Comparison of ENCODE assay signal across 12 cellular contexts in the genomic region with DNA sequence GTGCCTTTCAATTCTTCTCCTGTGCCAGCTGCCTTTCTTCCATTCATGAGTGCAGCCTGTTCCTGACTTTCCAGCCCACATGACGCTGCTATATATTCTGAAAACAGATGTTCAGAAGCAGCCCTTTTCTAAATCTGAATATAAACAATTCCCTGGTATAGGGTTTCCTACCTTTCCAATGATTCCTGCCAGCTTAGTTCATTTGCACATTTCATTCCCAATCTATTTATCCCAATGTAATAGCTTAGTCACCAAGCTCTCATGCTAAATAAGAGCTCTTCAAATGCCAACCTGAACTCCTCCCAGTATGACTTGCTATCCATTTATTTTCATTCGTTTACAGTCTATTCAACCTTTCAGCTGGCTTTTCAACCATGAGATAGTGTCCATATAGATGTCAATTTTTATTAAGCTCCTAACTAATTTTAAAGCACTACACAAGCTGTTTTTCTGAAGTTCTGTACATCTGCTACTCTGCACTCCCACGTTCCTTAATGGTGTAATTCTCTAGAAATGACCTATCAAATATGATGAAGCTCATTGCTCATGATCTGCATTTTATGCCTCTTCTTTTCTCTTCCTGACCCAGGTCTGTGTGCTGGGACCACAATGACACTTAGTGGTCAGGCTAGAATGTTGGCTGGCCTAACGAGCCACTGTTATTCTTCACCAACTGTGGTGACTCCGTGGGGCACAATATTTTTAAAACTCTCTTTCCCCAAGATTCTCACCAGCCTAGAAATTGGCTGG.
DNase-seq lines count a peak whose midpoint lies in the region; ATAC-seq and TF ChIP-seq lines count a peak whose summit lies in the region.
"Had no signal": no experiment of that assay in that cellular context is flagged by ENCODE, and none has a peak within 500 bp of the region (broad histone marks: within the 10 kb centered on the region; RNA-seq: fewer than 3 reads in every experiment).

No MANE protein-coding gene starts in this region.

- POLR2A ChIA-PET in MCF 10A (lab: Yijun Ruan, JAX) = interaction anchor here (0.6 to 1.5 kb wide), 6 partner anchors 10 to 692 kb away, joined by 3 to 5 read pairs (median 4); no protein-coding TSS in a partner anchor

- H3K27ac Mint-ChIP-seq in MCF 10A (ENCODE audit: low read depth, unreplicated experiment) (peak overlapping the region; percentile 61), type B pancreatic cell (no peak overlapping the region)

- H3K36me3 Mint-ChIP-seq in MCF 10A (ENCODE audit: insufficient read depth, unreplicated experiment) = peaks cover 10% of the 10 kb centered on the region
- no peaks in the 10 kb centered on the region for H3K36me3 Mint-ChIP-seq in type B pancreatic cell

- CTCF ChIA-PET in MCF 10A (lab: Yijun Ruan, JAX) = interaction anchor here (0.6 to 1.3 kb wide), 3 partner anchors 8 to 497 kb away, joined by 3 to 4 read pairs (median 3); no protein-coding TSS in a partner anchor

- H3K36me3 ChIP-seq in breast epithelium = no peaks in the 10 kb centered on the region
- H3K36me3 ChIP-seq in right lobe of liver = no peaks in the 10 kb centered on the region

- WGBS in right lobe of liver (ENCODE audit: insufficient coverage, low coverage, low lambda C conversion rate, missing lambda C conversion rate) = 88% methylated on average over 5 of the region's 5 CpGs

- peaks cover 5% of the 10 kb centered on the region for H3K9me3 Mint-ChIP-seq in MCF 10A (ENCODE audit: unreplicated experiment)
- no peaks in the 10 kb centered on the region for H3K9me3 Mint-ChIP-seq in type B pancreatic cell

- TF ChIP-seq CTCF in MCF 10A (IDR thresholded peaks at IDR 0.05; ENCODE audit: unreplicated experiment) = no peak
- no peak for TF ChIP-seq CTCF in breast epithelium (IDR thresholded peaks at IDR 0.05)
- TF ChIP-seq CTCF in epithelial cell of esophagus (IDR thresholded peaks at IDR 0.05; ENCODE audit: insufficient read depth, low read depth, low read length, missing control alignments) = no peak
- TF ChIP-seq CTCF in type B pancreatic cell (conservative IDR thresholded peaks at IDR 0.05) = no peak
- TF ChIP-seq CTCF in right lobe of liver (IDR thresholded peaks at IDR 0.05) = no peak

- peaks cover 31% of the 10 kb centered on the region for H3K4me1 Mint-ChIP-seq in MCF 10A (ENCODE audit: insufficient read depth, unreplicated experiment)
- H3K4me1 Mint-ChIP-seq in type B pancreatic cell (ENCODE audit: unreplicated experiment) = peaks cover 10% of the 10 kb centered on the region

- intact Hi-C loops in MCF 10A (cut with micrococcal nuclease) = no loop called here
- intact Hi-C loops in breast epithelium (cut with DNase I; ENCODE audit: low total_unique reads) = no loop called here
- intact Hi-C loops in right lobe of liver (cut with DNase I) = no loop called here

- DNase-seq in MCF 10A (ENCODE audit: unreplicated experiment) = peak; percentile 51
- no peak for DNase-seq in breast epithelium (ENCODE audit: low spot score in 2 of 2)
- peak; percentile 25 for DNase-seq in NCI-H226
- peak; percentile 44 for DNase-seq in epithelial cell of esophagus (ENCODE audit: low read depth)
- DNase-seq in type B pancreatic cell (ENCODE audit: extremely low spot score, unreplicated experiment) = no peak
- no peak for DNase-seq in right lobe of liver
- DNase-seq in left lobe of liver (ENCODE audit: low spot score) = no peak
- DNase-seq in HuH-7.5 (ENCODE audit: low spot score) = no peak
- DNase-seq: ACHN; activated CD8-positive, alpha-beta memory T cell treated with anti-CD3 and anti-CD28 coated beads for 24 hours; aorta had no signal

- no peaks in the 10 kb centered on the region for H3K27me3 Mint-ChIP-seq in MCF 10A (ENCODE audit: insufficient read depth, unreplicated experiment)
- no peaks in the 10 kb centered on the region for H3K27me3 Mint-ChIP-seq in type B pancreatic cell

- H3K4me1 ChIP-seq in breast epithelium (no peaks in the 10 kb centered on the region), right lobe of liver (peaks cover 0 to 12% (median 2%) of the 10 kb centered on the region in 4 donors)

- no peak for ATAC-seq in right lobe of liver
- ATAC-seq in left lobe of liver = no peak

- H3K27ac ChIP-seq in breast epithelium = peak overlapping the region in 1 of 2 donors; percentile 53
- no peak overlapping the region for H3K27ac ChIP-seq in right lobe of liver
- H3K27ac ChIP-seq: SK-N-MC had no signal

- no peaks in the 10 kb centered on the region for H3K27me3 ChIP-seq in breast epithelium
- no peaks in the 10 kb centered on the region for H3K27me3 ChIP-seq in right lobe of liver

- TF ChIP-seq POLR2A in breast epithelium (IDR thresholded peaks at IDR 0.05) = no peak
- TF ChIP-seq POLR2A in right lobe of liver (IDR thresholded peaks at IDR 0.05) = no peak

- no peaks in the 10 kb centered on the region for H3K9me3 ChIP-seq in breast epithelium
- H3K9me3 ChIP-seq in right lobe of liver = no peaks in the 10 kb centered on the region

- BruUV-seq in MCF 10A (replicated peaks; lab: Mats Ljungman, UMichigan) = no TSS peak

- H3K4me3 Mint-ChIP-seq in MCF 10A (ENCODE audit: unreplicated experiment) = no peak overlapping the region
- H3K4me3 Mint-ChIP-seq in type B pancreatic cell = peak overlapping the region; percentile 4

- H3K4me3 ChIP-seq in breast epithelium = no peak overlapping the region
- H3K4me3 ChIP-seq in epithelial cell of esophagus (ENCODE audit: low read length) = no peak overlapping the region
- no peak overlapping the region for H3K4me3 ChIP-seq in right lobe of liver
- H3K4me3 ChIP-seq: SK-N-MC had no signal

Comparison
In these comparisons a context has a peak if more than half of its experiments do, and no peak if none do; other contexts are left out.
1. DNase-seq: peak in MCF 10A (single experiment), NCI-H226 (single experiment) and epithelial cell of esophagus (single experiment); none in breast epithelium (0 of 2), type B pancreatic cell (single experiment), right lobe of liver (0 of 3), left lobe of liver (single experiment) and HuH-7.5 (single experiment).